ENCODE assay signal across 21 cellular contexts in genomic region chr7:93028610-93029009, GRCh38.
"Had no signal": no experiment of that assay in that cellular context is flagged by ENCODE, and none has a peak within 500 bp of the region (broad histone marks: within the 10 kb centered on the region; RNA-seq: fewer than 3 reads in every experiment).

No MANE protein-coding gene starts in this region.

- H3K36me3 ChIP-seq: colonic mucosa, esophagus muscularis mucosa, gastroesophageal sphincter, heart left ventricle, left lung, lower lobe of right lung had no signal

- H3K9me3 ChIP-seq: colonic mucosa, esophagus muscularis mucosa had no signal

- H3K4me3 Mint-ChIP-seq: immature natural killer cell; memory B cell; naive thymus-derived CD4-positive, alpha-beta T cell had no signal

- H3K4me2 ChIP-seq: hepatocyte had no signal

- H3K4me1 Mint-ChIP-seq: immature natural killer cell, memory B cell had no signal

- H2AFZ ChIP-seq: hepatocyte had no signal

- ATAC-seq: gastroesophageal sphincter; heart left ventricle; left cardiac atrium; left lung; left ventricle myocardium superior; lower lobe of right lung; naive thymus-derived CD4-positive, alpha-beta T cell had no signal

- H3K36me3 Mint-ChIP-seq: memory B cell had no signal

- H3K27me3 ChIP-seq: colonic mucosa, foreskin keratinocyte, gastroesophageal sphincter, heart left ventricle, hepatocyte, left lung had no signal

- H3K79me2 ChIP-seq: hepatocyte had no signal

- H3K27ac ChIP-seq: colonic mucosa, dorsolateral prefrontal cortex, esophagus muscularis mucosa, gastroesophageal sphincter, heart left ventricle, hepatocyte, left lung, lower lobe of right lung had no signal

- H3K4me3 ChIP-seq: colonic mucosa, dorsolateral prefrontal cortex, esophagus muscularis mucosa, gastroesophageal sphincter, heart left ventricle, hepatocyte, left lung, lower lobe of right lung had no signal

- DNase-seq: dermis blood vessel endothelial cell; dorsolateral prefrontal cortex; effector CD4-positive, alpha-beta T cell; effector memory CD4-positive, alpha-beta T cell; hypothalamus; immature natural killer cell; islet precursor cell; left cardiac atrium; left lung; left ventricle myocardium superior; lower lobe of right lung; mesendoderm; midbrain; naive thymus-derived CD4-positive, alpha-beta T cell had no signal

- H3K4me1 ChIP-seq: colonic mucosa, esophagus muscularis mucosa, gastroesophageal sphincter, heart left ventricle, left lung, lower lobe of right lung had no signal

- H3K27ac Mint-ChIP-seq: immature natural killer cell; memory B cell; naive thymus-derived CD4-positive, alpha-beta T cell had no signal
